ENCODE assay signal across 17 cellular contexts in genomic region chr3:71879089-71879488, GRCh38.
"Had no signal": no experiment of that assay in that cellular context is flagged by ENCODE, and none has a peak within 500 bp of the region (broad histone marks: within the 10 kb centered on the region; RNA-seq: fewer than 3 reads in every experiment).

No MANE protein-coding gene starts in this region.

- H3K36me3 ChIP-seq: ascending aorta, heart left ventricle, lower lobe of right lung, suprapubic skin, upper lobe of left lung had no signal

- H3K9me3 Mint-ChIP-seq: nephron progenitor cell; stimulated activated naive CD8-positive, alpha-beta T cell treated with anti-CD3 and anti-CD28 coated beads, Interleukin-15, Interleukin-2, amounts not matched to agents 100 ng/mL and 50 ng/mL, for 24 hours had no signal

- H3K27me3 ChIP-seq: ascending aorta, upper lobe of left lung had no signal

- H3K4me3 ChIP-seq: ascending aorta, heart left ventricle, lower lobe of right lung, suprapubic skin, upper lobe of left lung had no signal

- H3K27ac ChIP-seq: ascending aorta, heart left ventricle, lower lobe of right lung, suprapubic skin, upper lobe of left lung had no signal

- H3K4me3 Mint-ChIP-seq: mesothelial cell of epicardium; nephron progenitor cell; stimulated activated naive CD8-positive, alpha-beta T cell treated with anti-CD3 and anti-CD28 coated beads, Interleukin-15, Interleukin-2, amounts not matched to agents 100 ng/mL and 50 ng/mL, for 24 hours had no signal

- DNase-seq: activated CD4-positive, alpha-beta T cell treated with anti-CD3 and anti-CD28 coated beads for 1 hour; activated CD4-positive, alpha-beta T cell treated with anti-CD3 and anti-CD28 coated beads, Interleukin-2, amount 50 U/mL, for 4 hours; activated naive CD4-positive, alpha-beta T cell treated with Interleukin-2 at 50 U/mL for 16 hours; activated T-cell treated with anti-CD3 and anti-CD28 coated beads for 4 hours; central memory CD4-positive, alpha-beta T cell; cortex of kidney; effector CD4-positive, alpha-beta T cell; heart left ventricle; left colon; lower lobe of right lung; nephron progenitor cell; upper lobe of left lung had no signal

- H3K4me1 ChIP-seq: ascending aorta, lower lobe of right lung had no signal

- H3K36me3 Mint-ChIP-seq: mesothelial cell of epicardium had no signal

- H3K9me3 ChIP-seq: ascending aorta, heart left ventricle, lower lobe of right lung, suprapubic skin, upper lobe of left lung had no signal

- ATAC-seq: heart left ventricle, left colon, lower lobe of right lung, sciatic nerve had no signal

- H3K27ac Mint-ChIP-seq: mesothelial cell of epicardium; nephron progenitor cell; stimulated activated naive CD8-positive, alpha-beta T cell treated with anti-CD3 and anti-CD28 coated beads, Interleukin-15, Interleukin-2, amounts not matched to agents 100 ng/mL and 50 ng/mL, for 24 hours had no signal
